23 cellular contexts compared by ENCODE assay signal in genomic region chr18:49651033-49651432, GRCh38.
"Had no signal": no experiment of that assay in that cellular context is flagged by ENCODE, and none has a peak within 500 bp of the region (broad histone marks: within the 10 kb centered on the region; RNA-seq: fewer than 3 reads in every experiment).

No MANE protein-coding gene starts in this region.

- H3K4me3 ChIP-seq: SK-N-MC, tibial artery had no signal

- DNase-seq: activated CD4-positive, alpha-beta memory T cell treated with anti-CD3 and anti-CD28 coated beads, Interleukin-2, amount 10 ng/mL, durations not matched to agents 7 days and 5 days; activated CD4-positive, alpha-beta T cell treated with anti-CD3 and anti-CD28 coated beads, Interleukin-2, amount 10 ng/mL, durations not matched to agents 24 days and 14 days; activated CD8-positive, alpha-beta memory T cell treated with anti-CD3 and anti-CD28 coated beads, Interleukin-2, amount 50 U/mL, for 48 hours; activated gamma-delta T cell treated with Interleukin-2 at 50 U/mL for 16 hours; activated naive CD4-positive, alpha-beta T cell treated with anti-CD3 and anti-CD28 coated beads, Interleukin-2, amount 50 U/mL, for 16 hours; activated naive CD8-positive, alpha-beta T cell treated with anti-CD3 and anti-CD28 coated beads, Interleukin-2, amount 50 U/mL, for 24 hours; activated T-cell treated with anti-CD3 and anti-CD28 coated beads, Interleukin-2, amount 50 U/mL, for 4 hours; amygdala; central memory CD4-positive, alpha-beta T cell; dermis blood vessel endothelial cell; effector CD8-positive, alpha-beta T cell; glutamatergic neuron; left ventricle myocardium superior; naive thymus-derived CD4-positive, alpha-beta T cell; posterior cingulate gyrus; right cardiac atrium; stimulated activated CD4-positive, alpha-beta T cell treated with anti-CD3 and anti-CD28 coated beads, Interleukin-12 subunit alpha, Interleukin-12 subunit beta, amount 100 ng/mL, for 4 hours; stimulated activated CD4-positive, alpha-beta T cell treated with anti-CD3 and anti-CD28 coated beads, Interleukin-4, amount 100 ng/mL, for 24 hours; T-helper 9 cell; tibial artery had no signal

- ATAC-seq: activated naive CD8-positive, alpha-beta T cell treated with anti-CD3 and anti-CD28 coated beads, Interleukin-2, amount 50 U/mL, for 24 hours; activated T-cell treated with anti-CD3 and anti-CD28 coated beads, Interleukin-2, amount 50 U/mL, for 4 hours; activated T-helper 17 cell treated with anti-CD3 and anti-CD28 coated beads, Interleukin-2, amount 50 U/mL, for 72 hours; left ventricle myocardium superior; naive thymus-derived CD4-positive, alpha-beta T cell; right cardiac atrium had no signal

- H3K9me3 ChIP-seq: tibial artery had no signal

- H3K27ac ChIP-seq: SK-N-MC, tibial artery, VCaP had no signal

- H3K36me3 ChIP-seq: tibial artery had no signal

- H3K27me3 ChIP-seq: tibial artery had no signal
